14 cellular contexts compared by ENCODE assay signal in genomic region chr4:104352211-104352610, GRCh38.
DNase-seq lines count a peak whose midpoint lies in the region; ATAC-seq and TF ChIP-seq lines count a peak whose summit lies in the region.
"Had no signal": no experiment of that assay in that cellular context is flagged by ENCODE, and none has a peak within 500 bp of the region (broad histone marks: within the 10 kb centered on the region; RNA-seq: fewer than 3 reads in every experiment).

No MANE protein-coding gene starts in this region.

- no peak overlapping the region for H3K4ac ChIP-seq in neuronal stem cell (ENCODE audit: low read length)

- H3K9ac ChIP-seq in neuronal stem cell (ENCODE audit: low read depth, low read length, poor library complexity) = no peak overlapping the region

- DNase-seq in HT1080 (ENCODE audit: low read depth) = peak; percentile 6
- DNase-seq in brain microvascular endothelial cell = no peak
- DNase-seq in neuronal stem cell (ENCODE audit: low spot score) = no peak
- no peak for DNase-seq in lower lobe of right lung
- DNase-seq in activated T-cell treated with anti-CD3 and anti-CD28 coated beads, Interleukin-2, amount 50 U/mL, for 1 hour = no peak
- no peak for DNase-seq in stimulated activated CD4-positive, alpha-beta T cell treated with anti-CD3 and anti-CD28 coated beads, Interleukin-2, amount 100 ng/mL, for 48 hours
- DNase-seq: activated CD8-positive, alpha-beta memory T cell treated with anti-CD3 and anti-CD28 coated beads, Interleukin-2, amount 50 U/mL, for 4 hours; adrenal gland; left ventricle myocardium inferior; NCI-H1092; NCI-H226; Right ventricle myocardium superior; thyroid gland had no signal

- ATAC-seq in GM18861 (IDR thresholded peaks at IDR 0.05; ENCODE audit: unreplicated experiment) (peak; percentile 48), lower lobe of right lung (no peak)

- no peak overlapping the region for H2AK5ac ChIP-seq in neuronal stem cell (ENCODE audit: low read depth, low read length)

- H3K79me1 ChIP-seq in neuronal stem cell (ENCODE audit: low read depth, low read length) = no peaks in the 10 kb centered on the region

- WGBS in neuronal stem cell (ENCODE audit: extremely low coverage in 2 of 2, insufficient read length in 2 of 2, insufficient replicate concordance in 1 of 2), 2 donors = no CpG with 5 or more reads among the region's 2 CpGs

- H2BK120ac ChIP-seq in neuronal stem cell (ENCODE audit: low read depth, low read length) = no peak overlapping the region

- H3K27me3 ChIP-seq in brain microvascular endothelial cell (replicated peaks) (no peaks in the 10 kb centered on the region), neuronal stem cell (ENCODE audit: control insufficient read depth in 3 of 3, insufficient read depth in 3 of 3, low read depth in 1 of 3, low read length in 3 of 3) (no peaks in the 10 kb centered on the region), lower lobe of right lung (ENCODE audit: low read depth) (no peaks in the 10 kb centered on the region)
- H3K27me3 ChIP-seq: adrenal gland, thyroid gland had no signal

- H3K14ac ChIP-seq in neuronal stem cell (ENCODE audit: low read length) = no peak overlapping the region

- in situ Hi-C loops in brain microvascular endothelial cell (cut with HindIII; ENCODE audit: low pct_ligation_motif_present, low sequenced_read_pairs) = no loop called here

- TF ChIP-seq CTCF in brain microvascular endothelial cell (IDR thresholded peaks at IDR 0.05; ENCODE audit: low read depth, low read length, missing control alignments) (peak; percentile 15), lower lobe of right lung (IDR thresholded peaks at IDR 0.05) (no peak)

- H4K91ac ChIP-seq in neuronal stem cell (ENCODE audit: low read depth, low read length, poor library complexity) = no peak overlapping the region

- H3K9me3 ChIP-seq in neuronal stem cell (replicated peaks in 1 of 2; ENCODE audit: control insufficient read depth in 2 of 2, insufficient read depth in 1 of 2, low read depth in 1 of 2, low read length in 2 of 2) = peaks cover 0 to 5% of the 10 kb centered on the region in 2 donors
- peaks cover 12% of the 10 kb centered on the region for H3K9me3 ChIP-seq in lower lobe of right lung
- H3K9me3 ChIP-seq: adrenal gland, thyroid gland had no signal

- H3K36me3 ChIP-seq in brain microvascular endothelial cell (replicated peaks) = no peaks in the 10 kb centered on the region
- peaks cover 0 to 2% of the 10 kb centered on the region in 2 donors for H3K36me3 ChIP-seq in neuronal stem cell (replicated peaks in 1 of 2; ENCODE audit: control insufficient read depth in 2 of 2, insufficient read depth in 2 of 2, low read length in 2 of 2)
- no peaks in the 10 kb centered on the region for H3K36me3 ChIP-seq in lower lobe of right lung
- H3K36me3 ChIP-seq: adrenal gland, left ventricle myocardium inferior, thyroid gland had no signal

- intact Hi-C loops in lower lobe of right lung (cut with DNase I) = no loop called here

- H3K4me1 ChIP-seq in neuronal stem cell (ENCODE audit: control insufficient read depth in 2 of 2, insufficient read depth in 1 of 2, low read depth in 1 of 2, low read length in 2 of 2) (no peaks in the 10 kb centered on the region), lower lobe of right lung (no peaks in the 10 kb centered on the region)
- H3K4me1 ChIP-seq: adrenal gland, left ventricle myocardium inferior, thyroid gland had no signal

- no peak overlapping the region for H2BK15ac ChIP-seq in neuronal stem cell (ENCODE audit: low read length)

- H2BK12ac ChIP-seq in neuronal stem cell (ENCODE audit: low read length) = no peak overlapping the region

- H3K4me3 ChIP-seq in brain microvascular endothelial cell (ENCODE audit: low read depth, low read length) (no peak overlapping the region), neuronal stem cell (ENCODE audit: low read length in 2 of 2) (no peak overlapping the region), lower lobe of right lung (no peak overlapping the region)
- H3K4me3 ChIP-seq: adrenal gland, left ventricle myocardium inferior, thyroid gland had no signal

- no peak overlapping the region for H3K4me2 ChIP-seq in neuronal stem cell (ENCODE audit: insufficient read depth, low read length, poor library complexity, severe bottlenecking)

- H3K27ac ChIP-seq in brain microvascular endothelial cell (no peak overlapping the region), neuronal stem cell (replicated peaks; ENCODE audit: low read length) (no peak overlapping the region), lower lobe of right lung (no peak overlapping the region)
- H3K27ac ChIP-seq: adrenal gland, left ventricle myocardium inferior, thyroid gland had no signal

- H4K8ac ChIP-seq in neuronal stem cell (ENCODE audit: low read depth, low read length) = no peak overlapping the region

- no peak overlapping the region for H3K23ac ChIP-seq in neuronal stem cell (ENCODE audit: low read depth, low read length, poor library complexity)

- no peak overlapping the region for H3K18ac ChIP-seq in neuronal stem cell (ENCODE audit: low read length)

- peak overlapping the region; percentile 35 for H2AFZ ChIP-seq in neuronal stem cell (ENCODE audit: low read length)

- H2BK5ac ChIP-seq in neuronal stem cell (ENCODE audit: low read length) = no peak overlapping the region
